ENCODE assay signal across 8 cellular contexts in genomic region chr2:157227592-157227991, GRCh38. TPM values are rescaled to one million over a fixed set of nuclear protein-coding genes. Genes with fewer than 3 reads are reported as not detected.
"Had no signal": no experiment of that assay in that cellular context is flagged by ENCODE, and none has a peak within 500 bp of the region (broad histone marks: within the 10 kb centered on the region; RNA-seq: fewer than 3 reads in every experiment).

No MANE protein-coding gene starts in this region.

- FAIRE-seq: G401.6, GM12878, GM12891, GM12892, GM18507 had no signal

- DNase-seq: GDM1, GF-D8 had no signal

- ATAC-seq: GM12878 had no signal

- H3K4me3 ChIP-seq: GM12878 had no signal

RNA-seq across cellular contexts. Expression of gene GALNT5, which starts 29.9 kb away (rescaled TPM):
- total RNA-seq: G401 had no signal
